Comparison of ENCODE assay signal across 1 cellular context in the genomic region with DNA sequence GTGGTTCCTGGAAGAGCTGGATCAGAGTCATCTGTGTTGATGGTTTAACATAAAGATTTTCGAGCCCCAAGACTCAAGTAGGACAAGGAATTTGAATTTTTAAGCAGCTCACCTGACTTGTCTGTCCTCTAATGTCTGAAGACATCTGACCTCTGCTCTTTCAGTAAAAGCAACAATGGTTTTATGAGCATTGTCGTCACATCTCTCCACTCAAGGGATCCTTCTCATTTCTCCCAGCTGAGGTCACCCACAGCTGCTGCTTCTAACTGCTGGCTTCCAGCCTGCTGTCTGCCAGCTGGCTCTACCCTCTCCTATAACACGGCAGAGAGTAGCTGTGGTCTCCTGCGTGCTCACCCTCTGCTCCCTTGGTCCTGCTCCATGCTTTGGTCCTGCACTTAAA.
A peak's percentile ranks its signal among the peaks of the same experiment; 100 is the strongest.
TF ChIP-seq lines count a peak whose summit lies in the region.

No MANE protein-coding gene starts in this region.

TF ChIP-seq in GM23338, 12 proteins besides CTCF, POLR2A, EP300 and RAD21 (continued from another document):
- TF ChIP-seq, protein P1, sequence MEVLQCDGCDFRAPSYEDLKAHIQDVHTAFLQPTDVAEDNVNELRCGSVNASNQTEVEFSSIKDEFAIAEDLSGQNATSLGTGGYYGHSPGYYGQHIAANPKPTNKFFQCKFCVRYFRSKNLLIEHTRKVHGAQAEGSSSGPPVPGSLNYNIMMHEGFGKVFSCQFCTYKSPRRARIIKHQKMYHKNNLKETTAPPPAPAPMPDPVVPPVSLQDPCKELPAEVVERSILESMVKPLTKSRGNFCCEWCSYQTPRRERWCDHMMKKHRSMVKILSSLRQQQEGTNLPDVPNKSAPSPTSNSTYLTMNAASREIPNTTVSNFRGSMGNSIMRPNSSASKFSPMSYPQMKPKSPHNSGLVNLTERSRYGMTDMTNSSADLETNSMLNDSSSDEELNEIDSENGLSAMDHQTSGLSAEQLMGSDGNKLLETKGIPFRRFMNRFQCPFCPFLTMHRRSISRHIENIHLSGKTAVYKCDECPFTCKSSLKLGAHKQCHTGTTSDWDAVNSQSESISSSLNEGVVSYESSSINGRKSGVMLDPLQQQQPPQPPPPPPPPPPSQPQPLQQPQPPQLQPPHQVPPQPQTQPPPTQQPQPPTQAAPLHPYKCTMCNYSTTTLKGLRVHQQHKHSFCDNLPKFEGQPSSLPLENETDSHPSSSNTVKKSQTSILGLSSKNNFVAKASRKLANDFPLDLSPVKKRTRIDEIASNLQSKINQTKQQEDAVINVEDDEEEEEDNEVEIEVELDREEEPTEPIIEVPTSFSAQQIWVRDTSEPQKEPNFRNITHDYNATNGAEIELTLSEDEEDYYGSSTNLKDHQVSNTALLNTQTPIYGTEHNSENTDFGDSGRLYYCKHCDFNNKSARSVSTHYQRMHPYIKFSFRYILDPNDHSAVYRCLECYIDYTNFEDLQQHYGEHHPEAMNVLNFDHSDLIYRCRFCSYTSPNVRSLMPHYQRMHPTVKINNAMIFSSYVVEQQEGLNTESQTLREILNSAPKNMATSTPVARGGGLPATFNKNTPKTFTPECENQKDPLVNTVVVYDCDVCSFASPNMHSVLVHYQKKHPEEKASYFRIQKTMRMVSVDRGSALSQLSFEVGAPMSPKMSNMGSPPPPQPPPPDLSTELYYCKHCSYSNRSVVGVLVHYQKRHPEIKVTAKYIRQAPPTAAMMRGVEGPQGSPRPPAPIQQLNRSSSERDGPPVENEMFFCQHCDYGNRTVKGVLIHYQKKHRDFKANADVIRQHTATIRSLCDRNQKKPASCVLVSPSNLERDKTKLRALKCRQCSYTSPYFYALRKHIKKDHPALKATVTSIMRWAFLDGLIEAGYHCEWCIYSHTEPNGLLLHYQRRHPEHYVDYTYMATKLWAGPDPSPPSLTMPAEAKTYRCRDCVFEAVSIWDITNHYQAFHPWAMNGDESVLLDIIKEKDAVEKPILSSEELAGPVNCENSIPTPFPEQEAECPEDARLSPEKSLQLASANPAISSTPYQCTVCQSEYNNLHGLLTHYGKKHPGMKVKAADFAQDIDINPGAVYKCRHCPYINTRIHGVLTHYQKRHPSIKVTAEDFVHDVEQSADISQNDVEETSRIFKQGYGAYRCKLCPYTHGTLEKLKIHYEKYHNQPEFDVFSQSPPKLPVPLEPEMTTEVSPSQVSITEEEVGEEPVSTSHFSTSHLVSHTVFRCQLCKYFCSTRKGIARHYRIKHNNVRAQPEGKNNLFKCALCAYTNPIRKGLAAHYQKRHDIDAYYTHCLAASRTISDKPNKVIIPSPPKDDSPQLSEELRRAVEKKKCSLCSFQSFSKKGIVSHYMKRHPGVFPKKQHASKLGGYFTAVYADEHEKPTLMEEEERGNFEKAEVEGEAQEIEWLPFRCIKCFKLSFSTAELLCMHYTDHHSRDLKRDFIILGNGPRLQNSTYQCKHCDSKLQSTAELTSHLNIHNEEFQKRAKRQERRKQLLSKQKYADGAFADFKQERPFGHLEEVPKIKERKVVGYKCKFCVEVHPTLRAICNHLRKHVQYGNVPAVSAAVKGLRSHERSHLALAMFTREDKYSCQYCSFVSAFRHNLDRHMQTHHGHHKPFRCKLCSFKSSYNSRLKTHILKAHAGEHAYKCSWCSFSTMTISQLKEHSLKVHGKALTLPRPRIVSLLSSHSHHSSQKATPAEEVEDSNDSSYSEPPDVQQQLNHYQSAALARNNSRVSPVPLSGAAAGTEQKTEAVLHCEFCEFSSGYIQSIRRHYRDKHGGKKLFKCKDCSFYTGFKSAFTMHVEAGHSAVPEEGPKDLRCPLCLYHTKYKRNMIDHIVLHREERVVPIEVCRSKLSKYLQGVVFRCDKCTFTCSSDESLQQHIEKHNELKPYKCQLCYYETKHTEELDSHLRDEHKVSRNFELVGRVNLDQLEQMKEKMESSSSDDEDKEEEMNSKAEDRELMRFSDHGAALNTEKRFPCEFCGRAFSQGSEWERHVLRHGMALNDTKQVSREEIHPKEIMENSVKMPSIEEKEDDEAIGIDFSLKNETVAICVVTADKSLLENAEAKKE (CRISPR knock-in tag; IDR thresholded peaks at IDR 0.05) = peak; percentile 7; the same call in 1 of the 2 replicates
- no peak for TF ChIP-seq EZH2phosphoT487 (IDR thresholded peaks at IDR 0.05; ENCODE audit: unreplicated experiment)
